19 cellular contexts compared by ENCODE assay signal in the genomic region with DNA sequence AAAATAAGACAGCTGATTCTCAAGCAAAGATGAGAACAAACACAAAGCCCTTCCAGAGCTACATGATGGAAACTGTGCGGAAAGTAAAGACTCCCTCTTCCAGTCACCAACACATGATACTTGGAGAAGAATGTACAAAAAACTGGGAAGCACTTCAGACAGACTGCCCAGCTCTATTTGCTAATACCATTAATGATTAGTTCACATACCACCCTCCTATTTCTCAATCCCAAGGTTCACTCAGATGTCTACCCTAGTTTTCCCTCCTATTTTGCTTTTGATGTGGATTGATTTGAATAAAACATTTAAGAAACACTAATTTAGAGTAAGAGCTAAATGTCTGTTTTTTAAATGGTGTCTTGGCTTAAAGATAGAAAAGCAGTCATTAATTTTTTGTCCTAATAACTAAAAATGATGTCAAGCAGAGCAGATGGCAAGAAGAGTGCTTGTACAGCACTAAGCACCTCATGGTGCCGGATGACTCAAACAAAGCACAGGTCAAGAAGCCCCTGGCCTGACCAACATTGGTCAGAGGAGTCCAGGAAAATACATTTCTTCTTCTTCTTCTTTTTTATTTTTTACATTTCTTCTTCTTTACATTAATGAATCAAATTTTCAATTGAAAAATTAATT.
DNase-seq lines count a peak whose midpoint lies in the region; ATAC-seq, FAIRE-seq and TF ChIP-seq lines count a peak whose summit lies in the region.
"Had no signal": no experiment of that assay in that cellular context is flagged by ENCODE, and none has a peak within 500 bp of the region (broad histone marks: within the 10 kb centered on the region; RNA-seq: fewer than 3 reads in every experiment).

No MANE protein-coding gene starts in this region.

- H3K9ac ChIP-seq in HepG2 (ENCODE audit: insufficient read depth, low read depth, low read length): no peak overlapping the region

- WGBS in A549 (ENCODE audit: missing lambda C conversion rate): 14% methylated on average over 2 of the region's 2 CpGs
- WGBS in esophagus muscularis mucosa: 92% methylated on average over 2 of the region's 2 CpGs
- 31% methylated on average over 2 of the region's 2 CpGs for WGBS in HepG2 (ENCODE audit: low lambda C conversion rate)

- H3K4me3 ChIP-seq in A549 (no peak overlapping the region), esophagus muscularis mucosa (no peak overlapping the region), HepG2 (replicated peaks in 1 of 3; ENCODE audit: insufficient read depth in 1 of 3, low read depth in 2 of 3, low read length in 3 of 3) (no peak overlapping the region)

- intact Hi-C loops in esophagus muscularis mucosa (cut with DNase I) (no loop called here), HepG2 (cut with micrococcal nuclease; ENCODE audit: unreplicated experiment) (no loop called here), posterior vena cava (cut with DNase I) (loop anchor here in 1 of 2 donors (5.0 kb wide), 1 partner anchor 963 kb away; no protein-coding TSS in a partner anchor)

- TF ChIP-seq POLR2A in A549 (IDR thresholded peaks at IDR 0.05; ENCODE audit: low read length) (no peak), esophagus muscularis mucosa (IDR thresholded peaks at IDR 0.05; ENCODE audit: low read depth) (no peak), HepG2 (IDR thresholded peaks at IDR 0.05; ENCODE audit: insufficient read depth in 1 of 2, low read depth in 2 of 2, low read length in 2 of 2) (no peak)

- no peak overlapping the region for H2AFZ ChIP-seq in HepG2 (ENCODE audit: low read length)

- ATAC-seq in A549 (peak; percentile 76 to 83), HepG2 (peak; percentile 87), GM19463 (IDR thresholded peaks at IDR 0.05; ENCODE audit: unreplicated experiment) (no peak)

- in situ Hi-C loops in HepG2 (cut with HindIII; ENCODE audit: extremely low pct_ligation_motif_present, low pct_unique_long_range_greater_than_20kb): no loop called here

- H3K27me3 ChIP-seq in esophagus muscularis mucosa (no peaks in the 10 kb centered on the region), HepG2 (ENCODE audit: control insufficient read depth in 1 of 2, insufficient read depth in 2 of 2, low read length in 2 of 2) (no peaks in the 10 kb centered on the region)

- FAIRE-seq in A549 (lab: Jason Lieb, UNC): peak; percentile 93
- FAIRE-seq in HepG2 (lab: Jason Lieb, UNC): no peak
- FAIRE-seq: GM12892, GM19239 had no signal

- no peaks in the 10 kb centered on the region for H3K79me2 ChIP-seq in HepG2 (ENCODE audit: insufficient read depth, low read length)

- H3K4me1 ChIP-seq in A549 (peaks cover 91% of the 10 kb centered on the region), esophagus muscularis mucosa (peaks cover 9 to 63% (median 48%) of the 10 kb centered on the region in 4 donors), HepG2 (ENCODE audit: insufficient read depth, low read length) (peaks cover 23% of the 10 kb centered on the region)

- no peak for TF ChIP-seq RAD21 in A549 (conservative IDR thresholded peaks at IDR 0.05 in 1 of 2, IDR thresholded peaks at IDR 0.05 in 1 of 2)
- TF ChIP-seq RAD21 in HepG2 (CRISPR knock-in tag; IDR thresholded peaks at IDR 0.05): no peak

- H3K36me3 ChIP-seq in esophagus muscularis mucosa: no peaks in the 10 kb centered on the region
- no peaks in the 10 kb centered on the region for H3K36me3 ChIP-seq in HepG2 (replicated peaks in 1 of 2; ENCODE audit: control insufficient read depth in 1 of 2, insufficient read depth in 2 of 2, low read length in 2 of 2)

- H3K4me2 ChIP-seq in A549 (peak overlapping the region; percentile 66), HepG2 (ENCODE audit: low read depth, low read length) (no peak overlapping the region)

- TF ChIP-seq CTCF in A549 (IDR thresholded peaks at IDR 0.05): no peak
- TF ChIP-seq CTCF in esophagus muscularis mucosa (IDR thresholded peaks at IDR 0.05): no peak
- no peak for TF ChIP-seq CTCF in HepG2 (CRISPR knock-in tag; IDR thresholded peaks at IDR 0.05)

- H3K9me3 ChIP-seq in A549 (no peaks in the 10 kb centered on the region), esophagus muscularis mucosa (no peaks in the 10 kb centered on the region), HepG2 (ENCODE audit: low read length) (no peaks in the 10 kb centered on the region)

- no TSS peak for BruUV-seq in HepG2 (replicated peaks; lab: Mats Ljungman, UMichigan)

- peak; percentile 27 to 81 for DNase-seq in A549 (ENCODE audit: low read depth in 1 of 2, low spot score in 1 of 2)
- DNase-seq in esophagus muscularis mucosa (ENCODE audit: extremely low spot score): no peak
- peak; percentile 57 for DNase-seq in HepG2 (ENCODE audit: low spot score)
- DNase-seq in renal cortical epithelial cell (ENCODE audit: low read depth): peak; percentile 67
- DNase-seq in T-helper 1 cell: no peak
- no peak for DNase-seq in posterior vena cava (ENCODE audit: low spot score)
- no peak for DNase-seq in NK-92 (lab: John Stamatoyannopoulos, UW; ENCODE audit: unreplicated experiment)
- DNase-seq: C1 segment of cervical spinal cord; Calu3; CD4-positive, alpha-beta T cell; DMS153; DND-41; GDM1; HCEC 1CT; HFFc6; IMR-90 had no signal

- POLR2A ChIA-PET in A549 (lab: Yijun Ruan, JAX) (no interaction called here), HepG2 (lab: Yijun Ruan, JAX) (interaction anchor here (0.8 kb wide), 1 partner anchor 42 kb away, joined by 3 read pairs; no protein-coding TSS in a partner anchor)

- TF ChIP-seq EP300 in A549 (IDR thresholded peaks at IDR 0.05) (peak; percentile 44 to 77; a peak in 2 of 5 replicates), esophagus muscularis mucosa (IDR thresholded peaks at IDR 0.05) (no peak), HepG2 (IDR thresholded peaks at IDR 0.05; ENCODE audit: low read depth in 2 of 2, low read length in 2 of 2) (no peak), HepG2 (CRISPR knock-in tag; IDR thresholded peaks at IDR 0.05; ENCODE audit: borderline replicate concordance) (no peak)

- H3K27ac ChIP-seq in A549 (peak overlapping the region; percentile 80 to 86), esophagus muscularis mucosa (replicated peaks in 1 of 4) (peak overlapping the region; percentile 28 to 77 (median 62)), HepG2 (ENCODE audit: extremely low read length, insufficient read depth, low read length) (no peak overlapping the region)

- no peaks in the 10 kb centered on the region for H4K20me1 ChIP-seq in HepG2 (ENCODE audit: insufficient read depth, low read length)

- CTCF ChIA-PET in A549 (lab: Yijun Ruan, JAX): interaction anchor here (1.5 to 1.8 kb wide), 2 partner anchors 10 to 62 kb away, joined by 3 to 8 read pairs; no protein-coding TSS in a partner anchor
- CTCF ChIA-PET in HepG2 (lab: Yijun Ruan, JAX; ENCODE audit: low intra/inter-chr PET ratio, low total read pairs): no interaction called here

TF ChIP-seq in A549, 52 proteins besides CTCF, POLR2A, EP300 and RAD21 (continues in another document):
- TF ChIP-seq BHLHE40 (IDR thresholded peaks at IDR 0.05; ENCODE audit: low read depth, low read length) (no peak), JUNB (IDR thresholded peaks at IDR 0.05) (peak; percentile 64; the same call in 1 of the 2 replicates), NFE2L2 (conservative IDR thresholded peaks at IDR 0.05; ENCODE audit: low read length) (no peak), MAFK (IDR thresholded peaks at IDR 0.05; ENCODE audit: partially characterized antibody) (peak; percentile 15), FOSL2 (IDR thresholded peaks at IDR 0.05) (no peak), FOSL2 (CRISPR knock-in tag; IDR thresholded peaks at IDR 0.05) (peak; percentile 35; the same call in 1 of the 2 replicates)
- TF ChIP-seq, protein P1, sequence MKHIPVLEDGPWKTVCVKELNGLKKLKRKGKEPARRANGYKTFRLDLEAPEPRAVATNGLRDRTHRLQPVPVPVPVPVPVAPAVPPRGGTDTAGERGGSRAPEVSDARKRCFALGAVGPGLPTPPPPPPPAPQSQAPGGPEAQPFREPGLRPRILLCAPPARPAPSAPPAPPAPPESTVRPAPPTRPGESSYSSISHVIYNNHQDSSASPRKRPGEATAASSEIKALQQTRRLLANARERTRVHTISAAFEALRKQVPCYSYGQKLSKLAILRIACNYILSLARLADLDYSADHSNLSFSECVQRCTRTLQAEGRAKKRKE (CRISPR knock-in tag; IDR thresholded peaks at IDR 0.05; ENCODE audit: low read depth): no peak
- TF ChIP-seq, protein P2, sequence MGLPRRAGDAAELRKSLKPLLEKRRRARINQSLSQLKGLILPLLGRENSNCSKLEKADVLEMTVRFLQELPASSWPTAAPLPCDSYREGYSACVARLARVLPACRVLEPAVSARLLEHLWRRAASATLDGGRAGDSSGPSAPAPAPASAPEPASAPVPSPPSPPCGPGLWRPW (IDR thresholded peaks at IDR 0.05): peak; percentile 58; the same call in 1 of the 2 replicates
- TF ChIP-seq, protein P3, sequence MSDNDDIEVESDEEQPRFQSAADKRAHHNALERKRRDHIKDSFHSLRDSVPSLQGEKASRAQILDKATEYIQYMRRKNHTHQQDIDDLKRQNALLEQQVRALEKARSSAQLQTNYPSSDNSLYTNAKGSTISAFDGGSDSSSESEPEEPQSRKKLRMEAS (IDR thresholded peaks at IDR 0.05): peak; percentile 64

TF ChIP-seq in HepG2, 621 proteins besides CTCF, POLR2A, EP300 and RAD21 (continues in another document):
- TF ChIP-seq NCOR1 (IDR thresholded peaks at IDR 0.05; ENCODE audit: borderline replicate concordance, low read length): no peak
- TF ChIP-seq SIX4 (CRISPR knock-in tag; IDR thresholded peaks at IDR 0.05): no peak
- TF ChIP-seq, protein P4, sequence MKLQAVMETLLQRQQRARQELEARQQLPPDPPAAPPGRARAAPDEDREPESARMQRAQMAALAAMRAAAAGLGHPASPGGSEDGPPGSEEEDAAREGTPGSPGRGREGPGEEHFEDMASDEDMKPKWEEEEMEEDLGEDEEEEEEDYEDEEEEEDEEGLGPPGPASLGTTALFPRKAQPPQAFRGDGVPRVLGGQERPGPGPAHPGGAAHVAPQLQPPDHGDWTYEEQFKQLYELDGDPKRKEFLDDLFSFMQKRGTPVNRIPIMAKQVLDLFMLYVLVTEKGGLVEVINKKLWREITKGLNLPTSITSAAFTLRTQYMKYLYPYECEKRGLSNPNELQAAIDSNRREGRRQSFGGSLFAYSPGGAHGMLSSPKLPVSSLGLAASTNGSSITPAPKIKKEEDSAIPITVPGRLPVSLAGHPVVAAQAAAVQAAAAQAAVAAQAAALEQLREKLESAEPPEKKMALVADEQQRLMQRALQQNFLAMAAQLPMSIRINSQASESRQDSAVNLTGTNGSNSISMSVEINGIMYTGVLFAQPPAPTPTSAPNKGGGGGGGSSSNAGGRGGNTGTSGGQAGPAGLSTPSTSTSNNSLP (IDR thresholded peaks at IDR 0.05; ENCODE audit: low read depth, low read length): peak; percentile 47; the same call in 1 of the 2 replicates
- TF ChIP-seq ZNF205 (CRISPR knock-in tag; IDR thresholded peaks at IDR 0.05): 0 out of 2 replicates have a peak, but pooled peaks have one; percentile 35

Comparison
In these comparisons a context has a peak if more than half of its experiments do, and no peak if none do; other contexts are left out.
1. DNase-seq: peak in A549 (2 of 2), HepG2 (single experiment) and renal cortical epithelial cell (single experiment); none in esophagus muscularis mucosa (single experiment), T-helper 1 cell (0 of 5), posterior vena cava (single experiment) and NK-92 (single experiment).